Comparison of ENCODE assay signal across 1 cellular context in genomic region chr6:37022135-37022863, GRCh38.
TF ChIP-seq lines count a peak whose summit lies in the region.

No MANE protein-coding gene starts in this region.

TF ChIP-seq in HepG2, 621 proteins besides CTCF, POLR2A, EP300 and RAD21:
- TF ChIP-seq SALL1 (CRISPR knock-in tag; IDR thresholded peaks at IDR 0.05) (no peak), KLF12 (CRISPR knock-in tag; IDR thresholded peaks at IDR 0.05; ENCODE audit: borderline replicate concordance) (no peak), FUBP1 (CRISPR knock-in tag; IDR thresholded peaks at IDR 0.05; ENCODE audit: borderline replicate concordance) (no peak), ZNF275 (CRISPR knock-in tag; IDR thresholded peaks at IDR 0.05; ENCODE audit: borderline replicate concordance) (no peak), CENPBD1 (CRISPR knock-in tag; IDR thresholded peaks at IDR 0.05; ENCODE audit: borderline replicate concordance, low read depth) (no peak), UBTF (CRISPR knock-in tag; IDR thresholded peaks at IDR 0.05) (0 out of 2 replicates have a peak, but pooled peaks have one; percentile 3), HBP1 (CRISPR knock-in tag; IDR thresholded peaks at IDR 0.05; ENCODE audit: low read depth) (no peak), ARNT (IDR thresholded peaks at IDR 0.05) (no peak), ZNF841 (CRISPR knock-in tag; IDR thresholded peaks at IDR 0.05; ENCODE audit: borderline replicate concordance) (no peak), ZMYM4 (CRISPR knock-in tag; IDR thresholded peaks at IDR 0.05) (no peak), ZIK1 (CRISPR knock-in tag; IDR thresholded peaks at IDR 0.05; ENCODE audit: borderline replicate concordance, low read depth) (0 out of 2 replicates have a peak, but pooled peaks have one; percentile 43), ZNF891 (CRISPR knock-in tag; IDR thresholded peaks at IDR 0.05) (no peak), ZBTB20 (CRISPR knock-in tag; IDR thresholded peaks at IDR 0.05; ENCODE audit: borderline replicate concordance, low read depth) (no peak), ZBTB43 (CRISPR knock-in tag; conservative IDR thresholded peaks at IDR 0.05) (no peak), ZNF337 (CRISPR knock-in tag; IDR thresholded peaks at IDR 0.05; ENCODE audit: borderline replicate concordance, low read depth) (no peak), MXD1 (CRISPR knock-in tag; IDR thresholded peaks at IDR 0.05) (0 out of 2 replicates have a peak, but pooled peaks have one; percentile 40), NBN (conservative IDR thresholded peaks at IDR 0.05) (no peak), PRDM15 (CRISPR knock-in tag; IDR thresholded peaks at IDR 0.05) (no peak), MAF1 (CRISPR knock-in tag; IDR thresholded peaks at IDR 0.05; ENCODE audit: borderline replicate concordance) (no peak), ZNF775 (CRISPR knock-in tag; IDR thresholded peaks at IDR 0.05; ENCODE audit: borderline replicate concordance) (no peak), ZNF850 (CRISPR knock-in tag; conservative IDR thresholded peaks at IDR 0.05) (no peak), ZNF574 (CRISPR knock-in tag; IDR thresholded peaks at IDR 0.05) (0 out of 2 replicates have a peak, but pooled peaks have one; percentile 6), KDM5B (CRISPR knock-in tag; IDR thresholded peaks at IDR 0.05; ENCODE audit: borderline replicate concordance) (peak; percentile 17; the same call in 1 of the 2 replicates), ZFX (CRISPR knock-in tag; IDR thresholded peaks at IDR 0.05; ENCODE audit: low read depth) (0 out of 2 replicates have a peak, but pooled peaks have one; percentile 1), ZNF414 (CRISPR knock-in tag; IDR thresholded peaks at IDR 0.05) (no peak), ZNF382 (CRISPR knock-in tag; IDR thresholded peaks at IDR 0.05; ENCODE audit: borderline replicate concordance) (no peak), ZNF335 (CRISPR knock-in tag; IDR thresholded peaks at IDR 0.05) (no peak), HNF1B (CRISPR knock-in tag; IDR thresholded peaks at IDR 0.05) (no peak), ZNF543 (CRISPR knock-in tag; IDR thresholded peaks at IDR 0.05) (no peak), KDM4B (CRISPR knock-in tag; IDR thresholded peaks at IDR 0.05) (no peak), ZNF317 (CRISPR knock-in tag; IDR thresholded peaks at IDR 0.05) (no peak), HES4 (CRISPR knock-in tag; IDR thresholded peaks at IDR 0.05; ENCODE audit: borderline replicate concordance) (no peak), SRY (CRISPR knock-in tag; IDR thresholded peaks at IDR 0.05) (no peak)
